32 cellular contexts compared by ENCODE assay signal in genomic region chr22:23759566-23759965, GRCh38. TPM values are rescaled to one million over a fixed set of nuclear protein-coding genes. Genes with fewer than 3 reads are reported as not detected.
"Had no signal": no experiment of that assay in that cellular context is flagged by ENCODE, and none has a peak within 500 bp of the region (broad histone marks: within the 10 kb centered on the region; RNA-seq: fewer than 3 reads in every experiment).

No MANE protein-coding gene starts in this region.

- H3K4me3 Mint-ChIP-seq: stimulated activated effector memory CD8-positive, alpha-beta T cell treated with anti-CD3 and anti-CD28 coated beads, Interleukin-12 subunit alpha, Interleukin-12 subunit beta, amount 100 ng/mL, for 72 hours; stimulated activated memory B cell treated with anti-CD40 and anti-IgM and Interleukin-4, amounts not matched to agents 10 μg/mL and 1 μg/mL and 100 μg/mL, for 72 hours; stimulated activated naive CD8-positive, alpha-beta T cell treated with anti-CD3 and anti-CD28 coated beads, Interleukin-15, amount 100 ng/mL, for 72 hours; stimulated activated naive CD8-positive, alpha-beta T cell treated with anti-CD3 and anti-CD28 coated beads, Interleukin-15, Interleukin-2, amounts not matched to agents 100 ng/mL and 50 ng/mL, for 24 hours; type B pancreatic cell had no signal

- H3K27ac Mint-ChIP-seq: stimulated activated effector memory CD8-positive, alpha-beta T cell treated with anti-CD3 and anti-CD28 coated beads, Interleukin-12 subunit alpha, Interleukin-12 subunit beta, amount 100 ng/mL, for 72 hours; stimulated activated naive CD8-positive, alpha-beta T cell treated with anti-CD3 and anti-CD28 coated beads, Interleukin-15, amount 100 ng/mL, for 72 hours; stimulated activated naive CD8-positive, alpha-beta T cell treated with anti-CD3 and anti-CD28 coated beads, Interleukin-15, Interleukin-2, amounts not matched to agents 100 ng/mL and 50 ng/mL, for 24 hours; type B pancreatic cell had no signal

- ATAC-seq: stimulated activated effector memory CD8-positive, alpha-beta T cell treated with anti-CD3 and anti-CD28 coated beads, Interleukin-12 subunit alpha, Interleukin-12 subunit beta, amount 100 ng/mL, for 72 hours; stimulated activated memory B cell treated with anti-CD40 and anti-IgM and Interleukin-4, amounts not matched to agents 10 μg/mL and 1 μg/mL and 100 μg/mL, for 72 hours; stimulated activated naive CD8-positive, alpha-beta T cell treated with anti-CD3 and anti-CD28 coated beads, Interleukin-15, amount 100 ng/mL, for 72 hours; stimulated activated naive CD8-positive, alpha-beta T cell treated with anti-CD3 and anti-CD28 coated beads, Interleukin-15, Interleukin-2, amounts not matched to agents 100 U/mL and 50 U/mL, for 24 hours; upper lobe of right lung had no signal

- H3K36me3 Mint-ChIP-seq: stimulated activated effector memory CD8-positive, alpha-beta T cell treated with anti-CD3 and anti-CD28 coated beads, Interleukin-12 subunit alpha, Interleukin-12 subunit beta, amount 100 ng/mL, for 72 hours; stimulated activated memory B cell treated with anti-CD40 and anti-IgM and Interleukin-4, amounts not matched to agents 10 μg/mL and 1 μg/mL and 100 μg/mL, for 72 hours; type B pancreatic cell had no signal

- H3K9me3 Mint-ChIP-seq: stimulated activated effector memory CD8-positive, alpha-beta T cell treated with anti-CD3 and anti-CD28 coated beads, Interleukin-12 subunit alpha, Interleukin-12 subunit beta, amount 100 ng/mL, for 72 hours; stimulated activated memory B cell treated with anti-CD40 and anti-IgM and Interleukin-4, amounts not matched to agents 10 μg/mL and 1 μg/mL and 100 μg/mL, for 72 hours; stimulated activated naive CD8-positive, alpha-beta T cell treated with anti-CD3 and anti-CD28 coated beads, Interleukin-15, amount 100 ng/mL, for 72 hours; stimulated activated naive CD8-positive, alpha-beta T cell treated with anti-CD3 and anti-CD28 coated beads, Interleukin-15, Interleukin-2, amounts not matched to agents 100 ng/mL and 50 ng/mL, for 24 hours; type B pancreatic cell had no signal

- H3K36me3 ChIP-seq: thoracic aorta, thyroid gland, tibial artery, transverse colon, upper lobe of left lung, upper lobe of right lung, uterus, vagina had no signal

- H3K9me3 ChIP-seq: suprapubic skin, testis, thoracic aorta, thyroid gland, tibial artery, tibial nerve, transverse colon, upper lobe of left lung, upper lobe of right lung, uterus, vagina had no signal

- H3K4me3 ChIP-seq: suprapubic skin, testis, thoracic aorta, thyroid gland, tibial artery, tibial nerve, transverse colon, upper lobe of left lung, upper lobe of right lung, uterus, vagina had no signal

- DNase-seq: stimulated activated CD4-positive, alpha-beta T cell treated with anti-CD3 and anti-CD28 coated beads, Interleukin-2, amount 100 ng/mL, for 24 hours; stimulated activated CD4-positive, alpha-beta T cell treated with anti-CD3 and anti-CD28 coated beads, Interleukin-2, amount 100 ng/mL, for 48 hours; stimulated activated CD4-positive, alpha-beta T cell treated with anti-CD3 and anti-CD28 coated beads, Interleukin-4, amount 100 ng/mL, for 1 hour; stimulated activated CD4-positive, alpha-beta T cell treated with anti-CD3 and anti-CD28 coated beads, Interleukin-4, amount 100 ng/mL, for 24 hours; stimulated activated CD4-positive, alpha-beta T cell treated with anti-CD3 and anti-CD28 coated beads, Interleukin-4, amount 100 ng/mL, for 4 hours; stimulated activated CD8-positive, alpha-beta memory T cell treated with anti-CD3 and anti-CD28 coated beads, Interleukin-4, amount 100 ng/mL, for 48 hours; stimulated activated naive CD4-positive, alpha-beta T cell; stimulated activated naive CD4-positive, alpha-beta T cell treated with Interleukin-2 at 50 U/mL for 16 hours; stimulated activated naive CD8-positive, alpha-beta T cell treated with anti-CD3 and anti-CD28 coated beads, Interleukin-15, amount 100 ng/mL, for 72 hours; stimulated activated naive CD8-positive, alpha-beta T cell treated with anti-CD3 and anti-CD28 coated beads, Interleukin-15, Interleukin-2, amounts not matched to agents 100 U/mL and 50 U/mL, for 24 hours; substantia nigra; testis; thyroid gland; tibial artery; transverse colon; trophoblast cell; upper lobe of left lung; upper lobe of right lung; uterus had no signal

- H3K4me1 ChIP-seq: testis had no signal

- H3K27me3 Mint-ChIP-seq: stimulated activated memory B cell treated with anti-CD40 and anti-IgM and Interleukin-4, amounts not matched to agents 10 μg/mL and 1 μg/mL and 100 μg/mL, for 72 hours; stimulated activated naive CD8-positive, alpha-beta T cell treated with anti-CD3 and anti-CD28 coated beads, Interleukin-15, amount 100 ng/mL, for 72 hours; stimulated activated naive CD8-positive, alpha-beta T cell treated with anti-CD3 and anti-CD28 coated beads, Interleukin-15, Interleukin-2, amounts not matched to agents 100 ng/mL and 50 ng/mL, for 24 hours; type B pancreatic cell had no signal

- H3K27ac ChIP-seq: suprapubic skin, testis, thoracic aorta, thyroid gland, tibial artery, tibial nerve, transverse colon, upper lobe of left lung, upper lobe of right lung, uterus, vagina had no signal

- FAIRE-seq: urothelium cell line had no signal

- H3K27me3 ChIP-seq: suprapubic skin, testis, thyroid gland, tibial artery, tibial nerve, transverse colon, upper lobe of left lung, upper lobe of right lung, uterus, vagina had no signal

RNA-seq across cellular contexts. Expression of gene C22orf15, which starts 3.2 kb away (rescaled TPM):
- total RNA-seq: subcutaneous adipose tissue, suprapubic skin, thoracic aorta, thyroid gland, transverse colon, upper lobe of right lung, vagina had no signal

RNA-seq across cellular contexts. Expression of gene VPREB3, which starts 5.3 kb away (rescaled TPM):
- total RNA-seq: suprapubic skin, temporal lobe, thoracic aorta, thyroid gland, tibial nerve, upper lobe of right lung, ureter, urinary bladder, uterus, vagina had no signal
- polyA plus RNA-seq: urinary bladder had no signal
